ENCODE assay signal across 11 cellular contexts in the genomic region with DNA sequence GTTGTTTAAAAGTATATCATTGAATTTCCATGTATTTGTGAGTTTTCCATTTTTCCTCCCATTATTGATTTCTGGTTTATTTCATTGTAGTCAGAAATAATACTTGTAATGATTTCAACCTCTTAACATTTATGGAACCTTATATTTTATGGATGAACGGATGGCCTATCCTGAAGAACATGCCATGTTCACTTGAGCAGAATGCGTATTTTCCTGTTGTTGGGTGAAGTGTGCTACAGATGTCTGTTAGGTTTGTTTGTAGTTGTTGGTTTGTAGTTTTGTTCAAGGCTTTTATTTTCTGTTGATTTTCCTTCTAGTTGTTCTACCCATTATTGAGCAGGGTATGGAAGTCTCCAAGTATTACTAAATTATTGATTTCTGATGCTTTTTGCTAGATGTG.
"Had no signal": no experiment of that assay in that cellular context is flagged by ENCODE, and none has a peak within 500 bp of the region (broad histone marks: within the 10 kb centered on the region; RNA-seq: fewer than 3 reads in every experiment).

No MANE protein-coding gene starts in this region.

- H3K4me2 ChIP-seq: GM23338 had no signal

- H3K36me3 ChIP-seq: HAP-1 had no signal

- H3K9ac ChIP-seq: GM23248 had no signal

- FAIRE-seq: H1, H54 had no signal

- DNase-seq: GM23248, GOT3, H7, H9, HCEC 1CT, HFFc6 had no signal

- H2AFZ ChIP-seq: GM23248, GM23338 had no signal

- H3K4me1 ChIP-seq: HAP-1 had no signal

- H3K4me3 ChIP-seq: GM23248, GM23338, HAP-1 had no signal

- ATAC-seq: GM23338, HCT116 had no signal

- H3K27ac ChIP-seq: GM23248 had no signal
